Comparison of ENCODE assay signal across 15 cellular contexts in genomic region chr7:66961096-66961495, GRCh38. TPM values are rescaled to one million over a fixed set of nuclear protein-coding genes. Genes with fewer than 3 reads are reported as not detected.
DNase-seq lines count a peak whose midpoint lies in the region; ATAC-seq and TF ChIP-seq lines count a peak whose summit lies in the region.
"Had no signal": no experiment of that assay in that cellular context is flagged by ENCODE, and none has a peak within 500 bp of the region (broad histone marks: within the 10 kb centered on the region; RNA-seq: fewer than 3 reads in every experiment).

No MANE protein-coding gene starts in this region.

- H3K27ac ChIP-seq in spleen, result no peak overlapping the region
- H3K27ac ChIP-seq: C4-2B had no signal

- no peak for DNase-seq in activated CD8-positive, alpha-beta T cell treated with anti-CD3 and anti-CD28 coated beads for 36 hours
- DNase-seq in chondrocyte (ENCODE audit: low spot score), result peak; percentile 53
- peak; percentile 43 for DNase-seq in spleen
- no peak for DNase-seq in activated effector memory CD4-positive, alpha-beta T cell treated with Interleukin-2 at 50 U/mL for 16 hours
- DNase-seq in T-helper 1 cell, result no peak
- no peak for DNase-seq in activated gamma-delta T cell (lab: John Stamatoyannopoulos, UW)
- DNase-seq: AML-193; CD4-positive, alpha-beta T cell; DMS 273 treated with DMSO at 0.1 percent for 48 hours; DMS53; H9; KG1 had no signal

- H3K4me1 Mint-ChIP-seq in activated CD8-positive, alpha-beta T cell treated with anti-CD3 and anti-CD28 coated beads for 36 hours (ENCODE audit: low read depth), result no peaks in the 10 kb centered on the region
- H3K4me1 Mint-ChIP-seq in chondrocyte (ENCODE audit: low read depth), result peaks cover 30% of the 10 kb centered on the region
- H3K4me1 Mint-ChIP-seq: H9, IgD-negative memory B cell had no signal

- no peak for TF ChIP-seq CTCF in activated CD8-positive, alpha-beta T cell treated with anti-CD3 and anti-CD28 coated beads for 36 hours (IDR thresholded peaks at IDR 0.05)
- TF ChIP-seq CTCF in chondrocyte (IDR thresholded peaks at IDR 0.05), result no peak
- TF ChIP-seq CTCF in spleen (IDR thresholded peaks at IDR 0.05 in 8 of 11, conservative IDR thresholded peaks at IDR 0.05 in 3 of 11), result no peak

- peaks cover 0 to 53% (median 37%) of the 10 kb centered on the region in 6 donors for H3K36me3 ChIP-seq in spleen

- H3K27ac Mint-ChIP-seq in activated CD8-positive, alpha-beta T cell treated with anti-CD3 and anti-CD28 coated beads for 36 hours, result peak overlapping the region; percentile 32
- H3K27ac Mint-ChIP-seq in chondrocyte (ENCODE audit: unreplicated experiment), result no peak overlapping the region
- H3K27ac Mint-ChIP-seq: CD4-positive, alpha-beta T cell; IgD-negative memory B cell had no signal

- intact Hi-C loops in activated CD8-positive, alpha-beta T cell treated with anti-CD3 and anti-CD28 coated beads for 36 hours (cut with micrococcal nuclease), result no loop called here
- intact Hi-C loops in spleen (cut with DNase I; ENCODE audit: low total_unique reads), result no loop called here

- H3K4me3 Mint-ChIP-seq in activated CD8-positive, alpha-beta T cell treated with anti-CD3 and anti-CD28 coated beads for 36 hours, result no peak overlapping the region
- H3K4me3 Mint-ChIP-seq in chondrocyte (ENCODE audit: unreplicated experiment), result no peak overlapping the region
- H3K4me3 Mint-ChIP-seq: CD4-positive, alpha-beta T cell; H9; IgD-negative memory B cell had no signal

- TF ChIP-seq POLR2A in GM18505 (IDR thresholded peaks at IDR 0.05; ENCODE audit: borderline replicate concordance, extremely low read depth, insufficient read depth, insufficient read length) (peak; percentile 17), spleen (IDR thresholded peaks at IDR 0.05) (no peak)

- WGBS in spleen, 5 donors, result 90 to 100% (median 96%) methylated on average over 4 to 5 of the region's 5 CpGs

- no peaks in the 10 kb centered on the region for H3K9me3 Mint-ChIP-seq in activated CD8-positive, alpha-beta T cell treated with anti-CD3 and anti-CD28 coated beads for 36 hours
- no peaks in the 10 kb centered on the region for H3K9me3 Mint-ChIP-seq in chondrocyte (ENCODE audit: low read depth)
- H3K9me3 Mint-ChIP-seq: CD4-positive, alpha-beta T cell; IgD-negative memory B cell had no signal

- no peak for ATAC-seq in GM18505 (IDR thresholded peaks at IDR 0.05; ENCODE audit: unreplicated experiment)
- no peak for ATAC-seq in activated CD8-positive, alpha-beta T cell treated with anti-CD3 and anti-CD28 coated beads for 36 hours

- no peaks in the 10 kb centered on the region for H3K9me3 ChIP-seq in spleen

- CTCF ChIA-PET in activated CD8-positive, alpha-beta T cell treated with anti-CD3 and anti-CD28 coated beads for 36 hours (lab: Charles Lee), result no interaction called here

- H3K36me3 Mint-ChIP-seq in activated CD8-positive, alpha-beta T cell treated with anti-CD3 and anti-CD28 coated beads for 36 hours (ENCODE audit: low read depth), result peaks cover 19% of the 10 kb centered on the region
- peaks cover 8% of the 10 kb centered on the region for H3K36me3 Mint-ChIP-seq in chondrocyte (ENCODE audit: low read depth)

- POLR2A ChIA-PET in activated CD8-positive, alpha-beta T cell treated with anti-CD3 and anti-CD28 coated beads for 36 hours (lab: Charles Lee), result interaction anchor here (0.6 kb wide), 1 partner anchor 9 kb away, joined by 3 read pairs; no protein-coding TSS in a partner anchor

- H3K27me3 Mint-ChIP-seq in activated CD8-positive, alpha-beta T cell treated with anti-CD3 and anti-CD28 coated beads for 36 hours, result no peaks in the 10 kb centered on the region
- no peaks in the 10 kb centered on the region for H3K27me3 Mint-ChIP-seq in chondrocyte (ENCODE audit: low read depth)
- H3K27me3 Mint-ChIP-seq: CD4-positive, alpha-beta T cell; IgD-negative memory B cell had no signal

- H3K4me3 ChIP-seq in spleen, result no peak overlapping the region

- H3K27me3 ChIP-seq in spleen (replicated peaks in 1 of 7), result no peaks in the 10 kb centered on the region

- H3K4me1 ChIP-seq in spleen, result no peaks in the 10 kb centered on the region

RNA-seq across cellular contexts. Expression of gene SBDS, which starts 34.3 kb away (rescaled TPM):
- total RNA-seq in activated CD8-positive, alpha-beta T cell treated with anti-CD3 and anti-CD28 coated beads for 36 hours, result 10 to 100 TPM; 63.7 to 63.9 TPM
- 124 to 146 TPM (median 144 TPM) in 3 replicates for total RNA-seq in chondrocyte
- total RNA-seq in spleen, result 10 to 100 TPM; 44.9 to 63.8 (median 53.1) TPM
- polyA plus RNA-seq in spleen, result 10 to 100 TPM; 36.9 to 58.5 (median 45.1) TPM

RNA-seq across cellular contexts. Expression of gene TYW1, which starts 35.5 kb away (rescaled TPM):
- 10 to 100 TPM; 16.6 to 17.5 TPM for total RNA-seq in activated CD8-positive, alpha-beta T cell treated with anti-CD3 and anti-CD28 coated beads for 36 hours
- total RNA-seq in chondrocyte (12.5 to 18.3 TPM (median 12.9 TPM) in 3 replicates), spleen (10 to 100 TPM; 14.2 to 83.6 (median 23.5) TPM)
- 1 to 10 TPM; 4.9 to 7.4 (median 7.0) TPM for polyA plus RNA-seq in spleen

RNA-seq across cellular contexts. Expression of gene TMEM248, which starts 40.1 kb away (rescaled TPM):
- 10 to 100 TPM; 66.7 to 76.1 TPM for total RNA-seq in activated CD8-positive, alpha-beta T cell treated with anti-CD3 and anti-CD28 coated beads for 36 hours
- total RNA-seq in chondrocyte (83.0 to 102 TPM (median 90.6 TPM) in 3 replicates), spleen (100 to 1,000 TPM in 3 of 7 donors, 10 to 100 TPM in 4; 79.7 to 142 (median 93.7) TPM)
- 10 to 100 TPM; 21.5 to 30.9 (median 25.8) TPM for polyA plus RNA-seq in spleen

Comparison
In these comparisons a context has a peak if more than half of its experiments do, and no peak if none do; other contexts are left out.
1. DNase-seq: peak in chondrocyte (single experiment) and spleen (single experiment); none in activated CD8-positive, alpha-beta T cell treated with anti-CD3 and anti-CD28 coated beads for 36 hours (single experiment), activated effector memory CD4-positive, alpha-beta T cell treated with Interleukin-2 at 50 U/mL for 16 hours (single experiment), T-helper 1 cell (0 of 5) and activated gamma-delta T cell (single experiment).